9 cellular contexts compared by ENCODE assay signal in genomic region chr14:31204593-31205534, GRCh38. TPM values are rescaled to one million over a fixed set of nuclear protein-coding genes. Genes with fewer than 3 reads are reported as not detected.
A peak's percentile ranks its signal among the peaks of the same experiment; 100 is the strongest.
DNase-seq lines count a peak whose midpoint lies in the region; ATAC-seq and TF ChIP-seq lines count a peak whose summit lies in the region.
"Had no signal": no experiment of that assay in that cellular context is flagged by ENCODE, and none has a peak within 500 bp of the region (broad histone marks: within the 10 kb centered on the region; RNA-seq: fewer than 3 reads in every experiment).

No MANE protein-coding gene starts in this region.

- in situ Hi-C loops in mammary epithelial cell (cut with MboI; ENCODE audit: low sequenced_read_pairs in 2 of 2): loop anchor here (5.0 to 10.0 kb wide), 3 partner anchors 60 to 152 kb away; no protein-coding TSS in a partner anchor

- ATAC-seq in GM21515 (IDR thresholded peaks at IDR 0.05; ENCODE audit: unreplicated experiment): no peak

- no TSS peak for BruUV-seq in mammary epithelial cell (replicated peaks; lab: Mats Ljungman, UMichigan)

- peaks cover 12% of the 10 kb centered on the region; the same call in 1 of the 2 replicates for H3K36me3 ChIP-seq in ACC112 (ENCODE audit: insufficient read depth, low read length)
- H3K36me3 ChIP-seq in HUES64 (ENCODE audit: insufficient read depth, low read length): peaks cover 33% of the 10 kb centered on the region
- H3K36me3 ChIP-seq in mammary epithelial cell (ENCODE audit: insufficient read depth, low read length): no peaks in the 10 kb centered on the region
- no peaks in the 10 kb centered on the region for H3K36me3 ChIP-seq in muscle layer of colon (ENCODE audit: insufficient read depth, low read length)

- TF ChIP-seq CTCF in mammary epithelial cell (conservative IDR thresholded peaks at IDR 0.05 in 1 of 2, IDR thresholded peaks at IDR 0.05 in 1 of 2; ENCODE audit: extremely low read depth in 1 of 2, insufficient read depth in 1 of 2, low read depth in 1 of 2, low read length in 2 of 2): no peak

- DNase-seq in mammary epithelial cell (no peak), NCI-H2196 (lab: John Stamatoyannopoulos, UW; ENCODE audit: unreplicated experiment) (no peak), NCI-H128 (lab: John Stamatoyannopoulos, UW; ENCODE audit: unreplicated experiment) (no peak), superior temporal gyrus (ENCODE audit: extremely low spot score) (no peak)
- DNase-seq: activated CD8-positive, alpha-beta memory T cell treated with anti-CD3 and anti-CD28 coated beads, Interleukin-2, amount 50 U/mL, for 4 hours had no signal

- H3K4me1 ChIP-seq in ACC112 (ENCODE audit: control insufficient read depth, insufficient read depth, low read length, unreplicated experiment): peaks cover 22% of the 10 kb centered on the region
- H3K4me1 ChIP-seq in HUES64 (ENCODE audit: insufficient read depth, low read length): peaks cover 19% of the 10 kb centered on the region
- H3K4me1 ChIP-seq in mammary epithelial cell (ENCODE audit: insufficient read depth, low read length): peaks cover 18% of the 10 kb centered on the region
- peaks cover 16% of the 10 kb centered on the region for H3K4me1 ChIP-seq in muscle layer of colon (ENCODE audit: insufficient read depth, low read length)

- WGBS in HUES64: 83% methylated on average over 2 of the region's 3 CpGs
- 18% methylated on average over 3 of the region's 3 CpGs for WGBS in mammary epithelial cell (ENCODE audit: low coverage, missing lambda C conversion rate)

- dilution Hi-C loops in mammary epithelial cell (cut with HindIII; ENCODE audit: low sequenced_read_pairs): no loop called here

- H3K27me3 ChIP-seq in ACC112 (ENCODE audit: insufficient read depth, low read length): no peaks in the 10 kb centered on the region
- H3K27me3 ChIP-seq in HUES64 (ENCODE audit: insufficient read depth, low read length): no peaks in the 10 kb centered on the region
- no peaks in the 10 kb centered on the region for H3K27me3 ChIP-seq in mammary epithelial cell (ENCODE audit: insufficient read depth, low read length)
- H3K27me3 ChIP-seq in muscle layer of colon (ENCODE audit: control insufficient read depth in 1 of 2, insufficient read depth in 2 of 2, low read length in 2 of 2): no peaks in the 10 kb centered on the region

- H3K9me3 ChIP-seq in HUES64 (ENCODE audit: insufficient read depth, low read depth, low read length) (no peaks in the 10 kb centered on the region; the same call in 1 of the 2 replicates), mammary epithelial cell (replicated peaks; ENCODE audit: insufficient read depth, low read length) (no peaks in the 10 kb centered on the region), muscle layer of colon (ENCODE audit: low read length) (no peaks in the 10 kb centered on the region)

- intact Hi-C loops in mammary epithelial cell (cut with micrococcal nuclease): loop anchor here (5.0 kb wide), 3 partner anchors 37 to 247 kb away; no protein-coding TSS in a partner anchor

- peak overlapping the region; percentile 98 for H3K4me3 ChIP-seq in ACC112 (ENCODE audit: low read depth, low read length)
- H3K4me3 ChIP-seq in HUES64 (ENCODE audit: low read length): peak overlapping the region; percentile 82
- H3K4me3 ChIP-seq in mammary epithelial cell (replicated peaks in 1 of 3; ENCODE audit: insufficient read depth in 1 of 3, low read depth in 2 of 3, low read length in 3 of 3): peak overlapping the region; percentile 63 to 81 (median 76)
- peak overlapping the region in 1 of 2 donors; percentile 73 for H3K4me3 ChIP-seq in muscle layer of colon (ENCODE audit: low read depth in 1 of 2, low read length in 2 of 2)

- peaks cover 66% of the 10 kb centered on the region for H3K79me2 ChIP-seq in ACC112 (ENCODE audit: control insufficient read depth, insufficient read depth, low read length, unreplicated experiment)
- H3K79me2 ChIP-seq in mammary epithelial cell (ENCODE audit: insufficient read depth, low read length): peaks cover 71% of the 10 kb centered on the region

- peak overlapping the region; percentile 89 for H3K4me2 ChIP-seq in mammary epithelial cell (ENCODE audit: insufficient read depth, low read depth, low read length)

- H2AFZ ChIP-seq in ACC112 (ENCODE audit: low read length, unreplicated experiment) (no peak overlapping the region), mammary epithelial cell (ENCODE audit: low read depth, low read length) (no peak overlapping the region)

- H3K27ac ChIP-seq in ACC112 (ENCODE audit: low read depth, low read length): peak overlapping the region; percentile 98
- H3K27ac ChIP-seq in HUES64 (ENCODE audit: low read depth, low read length): no peak overlapping the region
- H3K27ac ChIP-seq in mammary epithelial cell (ENCODE audit: insufficient read depth, low read depth, low read length): peak overlapping the region; percentile 83
- H3K27ac ChIP-seq in muscle layer of colon (ENCODE audit: low read depth, low read length): peak overlapping the region; percentile 98

- CTCF ChIA-PET in mammary epithelial cell (lab: Charles Lee; ENCODE audit: low non-redundant PET): no interaction called here

- H4K20me1 ChIP-seq in mammary epithelial cell (ENCODE audit: insufficient read depth, low read length): no peaks in the 10 kb centered on the region

- no peak overlapping the region for H3K9ac ChIP-seq in HUES64 (ENCODE audit: low read depth, low read length)
- peak overlapping the region; percentile 8 for H3K9ac ChIP-seq in mammary epithelial cell (ENCODE audit: insufficient read depth, low read length)
- no peak overlapping the region for H3K9ac ChIP-seq in muscle layer of colon (ENCODE audit: low read length)

RNA-seq across cellular contexts. Expression of gene HECTD1, which starts 2.7 kb away (rescaled TPM):
- 52.8 TPM for polyA plus RNA-seq in HUES64 (2013, experiment 1 of 2)
- polyA plus RNA-seq in HUES64 (2013, experiment 2 of 2): 47.6 TPM
- 100 to 1,000 TPM; 120 to 162 TPM for total RNA-seq in mammary epithelial cell
- 60.7 TPM for polyA plus RNA-seq in mammary epithelial cell
- 159 TPM for polyA minus RNA-seq in mammary epithelial cell
